In the genomic region with DNA sequence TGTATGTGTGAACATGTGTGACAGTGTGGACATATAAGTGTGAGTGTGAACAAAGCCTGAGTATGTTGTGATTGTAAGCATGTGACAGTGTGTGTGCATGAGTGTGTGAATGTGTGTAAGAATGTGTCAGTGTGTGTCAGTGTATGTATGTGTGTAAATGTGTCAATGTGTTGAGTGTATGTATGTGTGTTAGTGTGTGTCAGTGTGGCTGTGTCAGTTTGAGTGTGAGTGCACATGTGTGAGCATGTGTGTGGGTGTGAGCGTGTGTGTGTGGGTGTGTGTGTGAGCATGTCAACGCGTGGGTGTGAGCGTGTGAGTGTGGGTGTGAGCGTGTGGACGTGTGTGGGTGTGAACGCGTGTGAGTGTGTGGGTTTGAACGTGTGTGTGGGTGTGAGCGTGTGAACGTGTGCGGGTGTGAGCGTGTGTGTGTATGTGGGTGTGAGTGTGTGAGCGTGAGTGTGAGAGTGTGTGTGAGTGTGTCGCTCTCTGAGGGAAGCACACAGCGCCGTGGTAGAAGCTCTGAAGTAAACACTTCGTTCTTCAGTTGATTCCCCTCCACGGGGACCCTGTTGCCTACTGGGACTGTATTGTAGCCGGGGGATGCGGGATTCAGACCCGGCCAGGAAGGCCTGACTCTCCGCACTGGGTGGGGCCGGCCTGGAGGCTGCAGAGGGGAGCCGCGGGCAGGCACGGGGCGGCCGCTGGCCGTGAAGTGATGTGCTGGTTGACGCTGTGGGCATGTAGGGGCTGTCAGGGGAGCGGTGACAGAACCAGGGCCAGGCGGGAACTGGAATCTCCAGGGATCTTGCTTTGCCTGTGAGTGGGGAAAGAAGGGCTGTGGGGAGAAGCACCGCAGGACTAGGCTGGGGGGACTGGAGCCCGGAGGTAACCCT, we compare ENCODE assay signal across 18 cellular contexts. TPM values are rescaled to one million over a fixed set of nuclear protein-coding genes. Genes with fewer than 3 reads are reported as not detected.
DNase-seq lines count a peak whose midpoint lies in the region; ATAC-seq, FAIRE-seq and TF ChIP-seq lines count a peak whose summit lies in the region.
"Had no signal": no experiment of that assay in that cellular context is flagged by ENCODE, and none has a peak within 500 bp of the region (broad histone marks: within the 10 kb centered on the region; RNA-seq: fewer than 3 reads in every experiment).

No MANE protein-coding gene starts in this region.

- TF ChIP-seq CTCF in WTC11 (IDR thresholded peaks at IDR 0.05) (no peak), HepG2 (CRISPR knock-in tag; IDR thresholded peaks at IDR 0.05) (no peak)

- peaks cover 12% of the 10 kb centered on the region for H3K27me3 Mint-ChIP-seq in WTC11 (ENCODE audit: low read depth)

- DNase-seq in H7 (peak; percentile 78), WTC11 (ENCODE audit: low spot score) (no peak), HepG2 (ENCODE audit: low spot score) (no peak), RKO (ENCODE audit: low spot score) (no peak), sciatic nerve (ENCODE audit: low spot score) (no peak)
- DNase-seq: MM.1S, NCI-H1105 treated with DMSO at 0.1 percent for 48 hours, NCI-H1930, NCI-H2171, NCI-H446 treated with DMSO at 0.1 percent for 48 hours, NCI-H774, SHP77 had no signal

- H3K9me3 Mint-ChIP-seq in WTC11: no peaks in the 10 kb centered on the region

- H3K4me1 Mint-ChIP-seq in WTC11: no peaks in the 10 kb centered on the region
- H3K4me1 Mint-ChIP-seq: B cell had no signal

- no peaks in the 10 kb centered on the region for H3K9me3 ChIP-seq in BLaER1
- no peaks in the 10 kb centered on the region for H3K9me3 ChIP-seq in HepG2 (ENCODE audit: low read length)

- H3K4me3 Mint-ChIP-seq in WTC11: no peak overlapping the region
- H3K4me3 Mint-ChIP-seq: B cell had no signal

- H3K4me1 ChIP-seq in BLaER1 (peaks cover 71% of the 10 kb centered on the region), HepG2 (ENCODE audit: insufficient read depth, low read length) (no peaks in the 10 kb centered on the region)

- no peak overlapping the region for H3K27ac Mint-ChIP-seq in WTC11
- H3K27ac Mint-ChIP-seq: B cell had no signal

- peaks cover 3% of the 10 kb centered on the region; the same call in 1 of the 2 replicates for H3K27me3 ChIP-seq in BLaER1
- H3K27me3 ChIP-seq in H7 (ENCODE audit: control insufficient read depth, insufficient read depth, low read length): no peaks in the 10 kb centered on the region
- peaks cover 7 to 65% of the 10 kb centered on the region in 2 experiments; a peak in 4 of 5 replicates for H3K27me3 ChIP-seq in HepG2 (ENCODE audit: control insufficient read depth in 1 of 2, insufficient read depth in 2 of 2, low read length in 2 of 2)

- BruUV-seq in HepG2 (replicated peaks; lab: Mats Ljungman, UMichigan): no TSS peak

- H3K36me3 ChIP-seq in BLaER1 (no peaks in the 10 kb centered on the region), H7 (replicated peaks; ENCODE audit: control insufficient read depth, insufficient read depth, low read length) (no peaks in the 10 kb centered on the region), HepG2 (replicated peaks in 1 of 2; ENCODE audit: control insufficient read depth in 1 of 2, insufficient read depth in 2 of 2, low read length in 2 of 2) (no peaks in the 10 kb centered on the region)

- no peak for TF ChIP-seq RAD21 in HepG2 (CRISPR knock-in tag; IDR thresholded peaks at IDR 0.05)

- no peak for TF ChIP-seq EP300 in HepG2 (IDR thresholded peaks at IDR 0.05; ENCODE audit: low read depth in 2 of 2, low read length in 2 of 2)
- no peak for TF ChIP-seq EP300 in HepG2 (CRISPR knock-in tag; IDR thresholded peaks at IDR 0.05; ENCODE audit: borderline replicate concordance)

- in situ Hi-C loops in HepG2 (cut with HindIII; ENCODE audit: extremely low pct_ligation_motif_present, low pct_unique_long_range_greater_than_20kb): no loop called here

- intact Hi-C loops in HepG2 (cut with micrococcal nuclease; ENCODE audit: unreplicated experiment): no loop called here
- intact Hi-C loops in sciatic nerve (cut with DNase I): no loop called here

- CTCF ChIA-PET in WTC11 (lab: Charles Lee): interaction anchor here (0.6 to 1.6 kb wide), 4 partner anchors 10 to 250 kb away, joined by 3 to 8 read pairs (median 6); no protein-coding TSS in a partner anchor
- CTCF ChIA-PET in HepG2 (lab: Yijun Ruan, JAX; ENCODE audit: low intra/inter-chr PET ratio, low total read pairs): no interaction called here

- no peaks in the 10 kb centered on the region for H4K20me1 ChIP-seq in BLaER1
- no peaks in the 10 kb centered on the region for H4K20me1 ChIP-seq in HepG2 (ENCODE audit: insufficient read depth, low read length)

- no peak overlapping the region for H3K4me3 ChIP-seq in BLaER1
- H3K4me3 ChIP-seq in H7 (ENCODE audit: insufficient read depth, low read depth, low read length): no peak overlapping the region
- no peak overlapping the region for H3K4me3 ChIP-seq in HepG2 (replicated peaks in 1 of 3; ENCODE audit: insufficient read depth in 1 of 3, low read depth in 2 of 3, low read length in 3 of 3)

- no peaks in the 10 kb centered on the region for H3K36me3 Mint-ChIP-seq in WTC11

- TF ChIP-seq POLR2A in HepG2 (IDR thresholded peaks at IDR 0.05; ENCODE audit: insufficient read depth in 1 of 2, low read depth in 2 of 2, low read length in 2 of 2): no peak

- H3K79me2 ChIP-seq in HepG2 (ENCODE audit: insufficient read depth, low read length): no peaks in the 10 kb centered on the region

- H3K27ac ChIP-seq in BLaER1: no peak overlapping the region; the same call in 1 of the 2 replicates
- no peak overlapping the region for H3K27ac ChIP-seq in HepG2 (ENCODE audit: extremely low read length, insufficient read depth, low read length)
- H3K27ac ChIP-seq: HL-60, KMS-11 had no signal

- FAIRE-seq in HepG2 (lab: Jason Lieb, UNC): no peak

- WGBS in HepG2 (ENCODE audit: low lambda C conversion rate): 44% methylated on average over 33 of the region's 35 CpGs

- H3K9ac ChIP-seq in BLaER1 (no peak overlapping the region), HepG2 (ENCODE audit: insufficient read depth, low read depth, low read length) (no peak overlapping the region)
- H3K9ac ChIP-seq: KMS-11 had no signal

- ATAC-seq in WTC11 (peak; percentile 63), HepG2 (peak; percentile 51; the same call in 2 of the 3 replicates), HG03095 (IDR thresholded peaks at IDR 0.05; ENCODE audit: unreplicated experiment) (no peak), sciatic nerve (no peak), GM18909 (IDR thresholded peaks at IDR 0.05; ENCODE audit: poor library complexity, unreplicated experiment) (no peak)

- H3K4me2 ChIP-seq in BLaER1: peak overlapping the region; percentile 90
- no peak overlapping the region for H3K4me2 ChIP-seq in HepG2 (ENCODE audit: low read depth, low read length)
- H3K4me2 ChIP-seq: KMS-11 had no signal

- H2AFZ ChIP-seq in HepG2 (ENCODE audit: low read length): no peak overlapping the region

- POLR2A ChIA-PET in WTC11 (lab: Charles Lee): no interaction called here
- POLR2A ChIA-PET in HepG2 (lab: Yijun Ruan, JAX): no interaction called here

RNA-seq across cellular contexts. Expression of gene RPS6KA4, which starts 21.1 kb away (rescaled TPM):
- 16.0 and 17.6 TPM in 2 replicates for total RNA-seq in H7 (2014; rRNA removed; shearing (Covaris generic))
- total RNA-seq in WTC11 (2021): 16.8 to 18.3 TPM (median 18.3 TPM) in 3 replicates
- 8.9 and 14.2 TPM in 2 replicates for total RNA-seq in HepG2 (2016; rRNA removed; fragmentation: Illumina TruSeq; extraction: Trizol)
- 3.2 and 3.4 TPM in 2 replicates for total RNA-seq in HepG2 (2016; cell fraction: cytosol; rRNA removed; fragmentation: Illumina TruSeq; extraction: Trizol; ENCODE audit: low read depth)
- 7.2 and 13.5 TPM in 2 replicates for total RNA-seq in HepG2 (2016; cell fraction: insoluble cytoplasmic fraction; rRNA removed; fragmentation: Illumina TruSeq; extraction: Trizol)
- 9.3 and 10.1 TPM in 2 replicates for total RNA-seq in HepG2 (2016; cell fraction: membrane; rRNA removed; fragmentation: Illumina TruSeq; extraction: Trizol)
- 9.5 and 11.5 TPM in 2 replicates for total RNA-seq in HepG2 (2016; cell fraction: nucleus; rRNA removed; fragmentation: Illumina TruSeq; extraction: Trizol)
- polyA plus RNA-seq in HepG2 (2011; rRNA removed): 8.9 and 12.2 TPM in 2 replicates
- polyA plus RNA-seq in HepG2 (2011; cell fraction: cytosol; rRNA removed): 7.1 and 9.1 TPM in 2 replicates
- polyA plus RNA-seq in HepG2 (2011; cell fraction: nucleus; rRNA removed): 37.0 and 38.2 TPM in 2 replicates
- 5.8 and 12.8 TPM in 2 replicates for polyA plus RNA-seq in HepG2 (2012)
- 3.1 and 3.8 TPM in 2 replicates for polyA plus RNA-seq in HepG2 (2016; cell fraction: cytosol; fragmentation: Illumina TruSeq; extraction: Trizol; ENCODE audit: low read depth)
- 10.0 and 10.2 TPM in 2 replicates for polyA plus RNA-seq in HepG2 (2016; cell fraction: insoluble cytoplasmic fraction; fragmentation: Illumina TruSeq; extraction: Trizol; ENCODE audit: low read depth)
- polyA plus RNA-seq in HepG2 (2016; cell fraction: membrane; fragmentation: Illumina TruSeq; extraction: Trizol; ENCODE audit: low read depth): 6.7 and 8.9 TPM in 2 replicates
- polyA plus RNA-seq in HepG2 (2016; cell fraction: nucleus; fragmentation: Illumina TruSeq; extraction: Trizol; ENCODE audit: insufficient read depth, low read depth): 19.2 and 21.5 TPM in 2 replicates
- 25.7 and 70.4 TPM in 2 replicates for polyA minus RNA-seq in HepG2 (2011; rRNA and poly(A)+ RNA removed; ENCODE audit: low replicate concordance)
- 8.2 and 8.6 TPM in 2 replicates for polyA minus RNA-seq in HepG2 (2011; cell fraction: cytosol; rRNA and poly(A)+ RNA removed)
- 13.4 and 15.9 TPM in 2 replicates for polyA minus RNA-seq in HepG2 (2011; cell fraction: nucleus; rRNA and poly(A)+ RNA removed)
- total RNA-seq in sciatic nerve: 23.8 TPM

RNA-seq across cellular contexts. Expression of gene CCDC88B, which starts 40.1 kb away (rescaled TPM):
- total RNA-seq in H7 (2014; rRNA removed; shearing (Covaris generic)): 7.7 and 9.9 TPM in 2 replicates
- 17.0 to 22.0 TPM (median 19.9 TPM) in 3 replicates for total RNA-seq in WTC11 (2021)
- total RNA-seq in HepG2 (2016; rRNA removed; fragmentation: Illumina TruSeq; extraction: Trizol): 4.8 and 5.2 TPM in 2 replicates
- total RNA-seq in HepG2 (2016; cell fraction: cytosol; rRNA removed; fragmentation: Illumina TruSeq; extraction: Trizol; ENCODE audit: low read depth): 0.79 and 2.6 TPM in 2 replicates
- 4.5 and 6.0 TPM in 2 replicates for total RNA-seq in HepG2 (2016; cell fraction: insoluble cytoplasmic fraction; rRNA removed; fragmentation: Illumina TruSeq; extraction: Trizol)
- 2.3 and 3.5 TPM in 2 replicates for total RNA-seq in HepG2 (2016; cell fraction: membrane; rRNA removed; fragmentation: Illumina TruSeq; extraction: Trizol)
- 1.6 and 4.1 TPM in 2 replicates for total RNA-seq in HepG2 (2016; cell fraction: nucleus; rRNA removed; fragmentation: Illumina TruSeq; extraction: Trizol)
- polyA plus RNA-seq in HepG2 (2011; rRNA removed): 3.6 and 5.2 TPM in 2 replicates
- 3.3 and 7.3 TPM in 2 replicates for polyA plus RNA-seq in HepG2 (2011; cell fraction: cytosol; rRNA removed)
- polyA plus RNA-seq in HepG2 (2011; cell fraction: nucleus; rRNA removed): 5.2 and 5.4 TPM in 2 replicates
- polyA plus RNA-seq in HepG2 (2012): 3.7 and 4.5 TPM in 2 replicates
- polyA plus RNA-seq in HepG2 (2016; cell fraction: cytosol; fragmentation: Illumina TruSeq; extraction: Trizol; ENCODE audit: low read depth): 2.2 and 3.7 TPM in 2 replicates
- polyA plus RNA-seq in HepG2 (2016; cell fraction: insoluble cytoplasmic fraction; fragmentation: Illumina TruSeq; extraction: Trizol; ENCODE audit: low read depth): 5.2 and 6.7 TPM in 2 replicates
- polyA plus RNA-seq in HepG2 (2016; cell fraction: membrane; fragmentation: Illumina TruSeq; extraction: Trizol; ENCODE audit: low read depth): 1.4 and 2.3 TPM in 2 replicates
- 3.9 and 4.5 TPM in 2 replicates for polyA plus RNA-seq in HepG2 (2016; cell fraction: nucleus; fragmentation: Illumina TruSeq; extraction: Trizol; ENCODE audit: insufficient read depth, low read depth)
- 2.7 and 7.5 TPM in 2 replicates for polyA minus RNA-seq in HepG2 (2011; rRNA and poly(A)+ RNA removed; ENCODE audit: low replicate concordance)
- 1.1 and 1.8 TPM in 2 replicates for polyA minus RNA-seq in HepG2 (2011; cell fraction: cytosol; rRNA and poly(A)+ RNA removed)
- 1.5 and 3.2 TPM in 2 replicates for polyA minus RNA-seq in HepG2 (2011; cell fraction: nucleus; rRNA and poly(A)+ RNA removed)
- total RNA-seq in sciatic nerve: 12.9 TPM

Comparison
In these comparisons a context has a peak if more than half of its experiments do, and no peak if none do; other contexts are left out.
1. ATAC-seq: peak in WTC11 (single experiment) and HepG2 (single experiment); none in HG03095 (single experiment), sciatic nerve (single experiment) and GM18909 (single experiment).